15 cellular contexts compared by ENCODE assay signal in genomic region chr6:71220466-71220865, GRCh38.
DNase-seq lines count a peak whose midpoint lies in the region; ATAC-seq lines count a peak whose summit lies in the region.
"Had no signal": no experiment of that assay in that cellular context is flagged by ENCODE, and none has a peak within 500 bp of the region (broad histone marks: within the 10 kb centered on the region; RNA-seq: fewer than 3 reads in every experiment).

No MANE protein-coding gene starts in this region.

- in situ Hi-C loops in G401 (cut with HindIII; ENCODE audit: low sequenced_read_pairs): no loop called here

- ATAC-seq in HG03175 (IDR thresholded peaks at IDR 0.05; ENCODE audit: unreplicated experiment): no peak
- no peak for ATAC-seq in HG03045 (IDR thresholded peaks at IDR 0.05; ENCODE audit: unreplicated experiment)
- ATAC-seq: HepG2 had no signal

- DNase-seq in G401 (ENCODE audit: low spot score) (peak; percentile 16), NCI-H1694 treated with DMSO at 0.1 percent for 48 hours (lab: John Stamatoyannopoulos, UW) (peak; percentile 52), NCI-H446 treated with DMSO at 0.1 percent for 48 hours (lab: John Stamatoyannopoulos, UW) (peak; percentile 63), lung microvascular endothelial cell (ENCODE audit: low read depth in 2 of 2) (peak; percentile 11 to 53), Kasumi-1 (lab: John Stamatoyannopoulos, UW) (no peak)
- DNase-seq: AML-193; CD4-positive, alpha-beta T cell; DMS53; DND-41; EL; GM23248; KBM-7 had no signal

Comparison
In these comparisons a context has a peak if more than half of its experiments do, and no peak if none do; other contexts are left out.
1. DNase-seq: peak in G401 (single experiment), NCI-H1694 treated with DMSO at 0.1 percent for 48 hours (single experiment), NCI-H446 treated with DMSO at 0.1 percent for 48 hours (single experiment) and lung microvascular endothelial cell (2 of 2); none in Kasumi-1 (0 of 2).